ENCODE assay signal across 9 cellular contexts in the genomic region with DNA sequence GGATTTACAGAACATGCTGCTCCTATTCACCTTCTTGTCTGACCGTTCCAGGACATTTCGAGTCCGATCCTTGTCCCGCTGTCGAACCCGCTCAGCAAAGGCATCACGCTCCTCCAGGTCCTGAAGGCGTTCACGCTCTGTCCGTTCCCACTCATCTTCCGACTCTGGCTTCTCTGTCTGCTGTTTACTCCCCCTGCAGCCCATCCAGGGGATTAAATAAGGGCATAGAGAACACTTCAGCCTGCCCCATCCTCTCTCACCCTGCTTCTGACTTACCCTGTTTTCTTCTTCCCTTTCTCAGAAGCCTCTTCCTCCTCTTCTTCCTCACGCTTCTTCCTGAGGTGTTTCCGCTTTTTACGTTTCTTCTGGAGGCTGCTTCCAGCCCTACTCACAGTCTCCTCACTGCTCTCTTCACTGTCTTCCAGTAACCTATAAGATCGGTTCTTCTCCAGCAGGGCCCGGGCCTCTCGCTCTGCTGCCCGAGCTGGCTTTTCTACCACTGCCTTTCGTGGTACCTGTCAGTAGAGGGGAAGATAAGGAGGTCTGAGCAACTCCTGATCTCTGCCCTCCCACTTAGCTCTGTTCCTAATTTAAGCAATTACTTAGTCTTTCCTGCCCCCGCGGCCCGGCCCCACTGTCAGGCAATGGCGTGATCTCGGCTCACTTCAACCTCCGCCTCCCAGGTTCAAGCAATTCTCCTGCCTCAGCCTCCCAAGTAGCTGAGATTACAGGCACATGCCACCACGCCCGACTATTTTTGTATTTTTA. TPM values are rescaled to one million over a fixed set of nuclear protein-coding genes. Genes with fewer than 3 reads are reported as not detected.
DNase-seq lines count a peak whose midpoint lies in the region; ATAC-seq and TF ChIP-seq lines count a peak whose summit lies in the region.
"Had no signal": no experiment of that assay in that cellular context is flagged by ENCODE, and none has a peak within 500 bp of the region (broad histone marks: within the 10 kb centered on the region; RNA-seq: fewer than 3 reads in every experiment).

No MANE protein-coding gene starts in this region.

- CTCF ChIA-PET in activated naive CD4-positive, alpha-beta T cell treated with anti-CD3 and anti-CD28 coated beads, Interleukin-2, amount 10 ng/mL, durations not matched to agents 7 days and 5 days (lab: Charles Lee): interaction anchor here (1.8 to 3.5 kb wide), 2 partner anchors 60 to 126 kb away, joined by 5 to 20 read pairs; no protein-coding TSS in a partner anchor
- CTCF ChIA-PET in SK-N-SH (lab: Yijun Ruan, JAX): interaction anchor here (1.1 to 29.8 kb wide), 5 partner anchors 11 to 73 kb away, joined by 3 to 838 read pairs (median 3); partner anchors contain the start of genes FLOT1, MDC1 and TUBB

- no peak overlapping the region for H2AFZ ChIP-seq in SK-N-SH (ENCODE audit: low read depth)

- H4K20me1 ChIP-seq in SK-N-SH (ENCODE audit: insufficient read depth): no peaks in the 10 kb centered on the region

- peaks cover 33 to 37% of the 10 kb centered on the region in 2 experiments for H3K36me3 ChIP-seq in SK-N-SH (replicated peaks in 1 of 2; ENCODE audit: control insufficient read depth in 1 of 2, insufficient read depth in 2 of 2, low read length in 1 of 2)
- peaks cover 29% of the 10 kb centered on the region for H3K36me3 ChIP-seq in endodermal cell (ENCODE audit: control insufficient read depth, insufficient read depth, low read length)

- H3K9me3 ChIP-seq in SK-N-SH: no peaks in the 10 kb centered on the region
- H3K9me3 ChIP-seq in endodermal cell (ENCODE audit: control insufficient read depth, low read length): no peaks in the 10 kb centered on the region

- peaks cover 21% of the 10 kb centered on the region for H3F3A ChIP-seq in SK-N-SH (replicated peaks; ENCODE audit: insufficient read depth)

- H3K79me2 ChIP-seq in SK-N-SH (ENCODE audit: insufficient read depth): peaks cover 36% of the 10 kb centered on the region

- TF ChIP-seq CTCF in SK-N-SH (IDR thresholded peaks at IDR 0.05) (peak; percentile 35), endodermal cell (conservative IDR thresholded peaks at IDR 0.05) (peak; percentile 54)

- WGBS in SK-N-SH (ENCODE audit: low lambda C conversion rate): 87% methylated on average over 27 of the region's 27 CpGs
- 87 to 93% methylated on average over 22 to 27 of the region's 27 CpGs for WGBS in endodermal cell (ENCODE audit: insufficient coverage in 1 of 2, insufficient read length in 1 of 2), 2 experiments

- H3K4me2 ChIP-seq in SK-N-SH: peak overlapping the region; percentile 80

- H3K36me3 Mint-ChIP-seq in activated naive CD4-positive, alpha-beta T cell treated with anti-CD3 and anti-CD28 coated beads, Interleukin-2, amount 10 ng/mL, durations not matched to agents 7 days and 5 days: peaks cover 29% of the 10 kb centered on the region
- H3K36me3 Mint-ChIP-seq in endodermal cell (ENCODE audit: low read depth): peaks cover 40% of the 10 kb centered on the region
- peaks cover 77% of the 10 kb centered on the region for H3K36me3 Mint-ChIP-seq in stimulated activated effector memory CD8-positive, alpha-beta T cell treated with anti-CD3 and anti-CD28 coated beads, Interleukin-12 subunit alpha, Interleukin-12 subunit beta, amount 100 ng/mL, for 72 hours

- TF ChIP-seq RAD21 in SK-N-SH (IDR thresholded peaks at IDR 0.05; ENCODE audit: low read length): no peak

- POLR2A ChIA-PET in SK-N-SH (lab: Yijun Ruan, JAX): no interaction called here

- peaks cover 0 to 5% of the 10 kb centered on the region in 2 experiments; a peak in 3 of 4 replicates for H3K4me1 ChIP-seq in SK-N-SH (ENCODE audit: control insufficient read depth in 1 of 2, insufficient read depth in 2 of 2, low read depth in 1 of 2, low read length in 1 of 2)
- H3K4me1 ChIP-seq in endodermal cell (ENCODE audit: control insufficient read depth, insufficient read depth, low read length): no peaks in the 10 kb centered on the region

- peak overlapping the region; percentile 87 for H3K4me3 Mint-ChIP-seq in activated naive CD4-positive, alpha-beta T cell treated with anti-CD3 and anti-CD28 coated beads, Interleukin-2, amount 10 ng/mL, durations not matched to agents 7 days and 5 days
- H3K4me3 Mint-ChIP-seq in endodermal cell: peak overlapping the region; percentile 90
- H3K4me3 Mint-ChIP-seq in stimulated activated effector memory CD8-positive, alpha-beta T cell treated with anti-CD3 and anti-CD28 coated beads, Interleukin-12 subunit alpha, Interleukin-12 subunit beta, amount 100 ng/mL, for 72 hours: peak overlapping the region; percentile 85

- peaks cover 42% of the 10 kb centered on the region for H3K4me1 Mint-ChIP-seq in activated naive CD4-positive, alpha-beta T cell treated with anti-CD3 and anti-CD28 coated beads, Interleukin-2, amount 10 ng/mL, durations not matched to agents 7 days and 5 days
- peaks cover 13% of the 10 kb centered on the region for H3K4me1 Mint-ChIP-seq in endodermal cell
- H3K4me1 Mint-ChIP-seq in stimulated activated effector memory CD8-positive, alpha-beta T cell treated with anti-CD3 and anti-CD28 coated beads, Interleukin-12 subunit alpha, Interleukin-12 subunit beta, amount 100 ng/mL, for 72 hours: peaks cover 32% of the 10 kb centered on the region

- no peak for ATAC-seq in stimulated activated effector memory CD8-positive, alpha-beta T cell treated with anti-CD3 and anti-CD28 coated beads, Interleukin-12 subunit alpha, Interleukin-12 subunit beta, amount 100 ng/mL, for 72 hours
- no peak for ATAC-seq in HG02973 (IDR thresholded peaks at IDR 0.05; ENCODE audit: unreplicated experiment)

- H3K4me3 ChIP-seq in SK-N-SH (ENCODE audit: low read depth in 2 of 2, low read length in 1 of 2) (no peak overlapping the region), endodermal cell (ENCODE audit: low read length) (peak overlapping the region; percentile 99)

- no peaks in the 10 kb centered on the region for H3K9me2 ChIP-seq in SK-N-SH

- no peak for DNase-seq in activated naive CD4-positive, alpha-beta T cell treated with anti-CD3 and anti-CD28 coated beads, Interleukin-2, amount 10 ng/mL, durations not matched to agents 7 days and 5 days
- no peak for DNase-seq in activated naive CD4-positive, alpha-beta T cell treated with Interleukin-2 at 50 U/mL for 16 hours
- DNase-seq in SK-N-SH (peak; percentile 41), endodermal cell (no peak), NCI-H1694 treated with DMSO at 0.1 percent for 48 hours (lab: John Stamatoyannopoulos, UW) (no peak), DMS153 (lab: John Stamatoyannopoulos, UW) (no peak)
- no peak for DNase-seq in stimulated activated effector memory CD8-positive, alpha-beta T cell treated with anti-CD3 and anti-CD28 coated beads, Interleukin-12 subunit alpha, Interleukin-12 subunit beta, amount 100 ng/mL, for 72 hours (ENCODE audit: low spot score in 2 of 2)
- DNase-seq: NK-92 treated with Interleukin-12 subunit alpha and Interleukin-12 subunit beta, amount 100 ng/mL, for 24 hours had no signal

- H3K27me3 Mint-ChIP-seq in activated naive CD4-positive, alpha-beta T cell treated with anti-CD3 and anti-CD28 coated beads, Interleukin-2, amount 10 ng/mL, durations not matched to agents 7 days and 5 days: no peaks in the 10 kb centered on the region
- H3K27me3 Mint-ChIP-seq in endodermal cell (ENCODE audit: insufficient read depth): no peaks in the 10 kb centered on the region

- H3K27ac ChIP-seq in SK-N-SH (ENCODE audit: low read depth in 2 of 2, low read length in 1 of 2) (no peak overlapping the region), endodermal cell (ENCODE audit: low read depth, low read length) (no peak overlapping the region)

- H3K9me3 Mint-ChIP-seq in activated naive CD4-positive, alpha-beta T cell treated with anti-CD3 and anti-CD28 coated beads, Interleukin-2, amount 10 ng/mL, durations not matched to agents 7 days and 5 days: no peaks in the 10 kb centered on the region
- H3K9me3 Mint-ChIP-seq in endodermal cell: no peaks in the 10 kb centered on the region
- no peaks in the 10 kb centered on the region for H3K9me3 Mint-ChIP-seq in stimulated activated effector memory CD8-positive, alpha-beta T cell treated with anti-CD3 and anti-CD28 coated beads, Interleukin-12 subunit alpha, Interleukin-12 subunit beta, amount 100 ng/mL, for 72 hours

- no peak overlapping the region for H3K27ac Mint-ChIP-seq in activated naive CD4-positive, alpha-beta T cell treated with anti-CD3 and anti-CD28 coated beads, Interleukin-2, amount 10 ng/mL, durations not matched to agents 7 days and 5 days
- H3K27ac Mint-ChIP-seq in endodermal cell: no peak overlapping the region
- H3K27ac Mint-ChIP-seq in stimulated activated effector memory CD8-positive, alpha-beta T cell treated with anti-CD3 and anti-CD28 coated beads, Interleukin-12 subunit alpha, Interleukin-12 subunit beta, amount 100 ng/mL, for 72 hours: peak overlapping the region; percentile 89

- H3K27me3 ChIP-seq in SK-N-SH (ENCODE audit: insufficient read depth) (no peaks in the 10 kb centered on the region), endodermal cell (ENCODE audit: control insufficient read depth, insufficient read depth, low read length, poor library complexity, severe bottlenecking) (no peaks in the 10 kb centered on the region)

- H3K9ac ChIP-seq in SK-N-SH: peak overlapping the region; percentile 84; the same call in 1 of the 2 replicates
- no peak overlapping the region for H3K9ac ChIP-seq in endodermal cell (ENCODE audit: extremely low read depth, low read length, poor library complexity, severe bottlenecking)

- no peak for TF ChIP-seq EP300 in SK-N-SH (IDR thresholded peaks at IDR 0.05; ENCODE audit: borderline replicate concordance in 1 of 2, low read depth in 1 of 2, low read length in 1 of 2)

RNA-seq across cellular contexts. Expression of gene DHX16, which starts 1.9 kb away (rescaled TPM):
- polyA plus RNA-seq in SK-N-SH (2012; rRNA removed): 59.8 and 63.3 TPM in 2 replicates
- polyA plus RNA-seq in SK-N-SH (2012; cell fraction: cytosol; rRNA removed): 41.4 and 42.7 TPM in 2 replicates
- 163 and 170 TPM in 2 replicates for polyA plus RNA-seq in SK-N-SH (2012; cell fraction: nucleus; rRNA removed)
- 10 to 100 TPM; 33.5 to 33.9 TPM for total RNA-seq in endodermal cell
- 31.1 TPM for polyA plus RNA-seq in endodermal cell (2013, experiment 1 of 2)
- 33.3 TPM for polyA plus RNA-seq in endodermal cell (2013, experiment 2 of 2)

RNA-seq across cellular contexts. Expression of gene PPP1R18, which starts 15.5 kb away (rescaled TPM):
- polyA plus RNA-seq in SK-N-SH (2012; rRNA removed): 57.3 and 73.2 TPM in 2 replicates
- 51.8 and 65.1 TPM in 2 replicates for polyA plus RNA-seq in SK-N-SH (2012; cell fraction: cytosol; rRNA removed)
- polyA plus RNA-seq in SK-N-SH (2012; cell fraction: nucleus; rRNA removed): 60.7 and 86.1 TPM in 2 replicates
- total RNA-seq in endodermal cell: 10 to 100 TPM; 27.6 to 31.4 TPM
- polyA plus RNA-seq in endodermal cell (2013, experiment 1 of 2): 81.2 TPM
- 79.2 TPM for polyA plus RNA-seq in endodermal cell (2013, experiment 2 of 2)

RNA-seq across cellular contexts. Expression of gene NRM, which starts 19.8 kb away (rescaled TPM):
- 19.7 and 26.8 TPM in 2 replicates for polyA plus RNA-seq in SK-N-SH (2012; rRNA removed)
- polyA plus RNA-seq in SK-N-SH (2012; cell fraction: cytosol; rRNA removed): 11.9 and 19.3 TPM in 2 replicates
- 15.7 and 18.5 TPM in 2 replicates for polyA plus RNA-seq in SK-N-SH (2012; cell fraction: nucleus; rRNA removed)
- 10 to 100 TPM; 37.1 TPM for total RNA-seq in endodermal cell
- 72.2 TPM for polyA plus RNA-seq in endodermal cell (2013, experiment 1 of 2)
- polyA plus RNA-seq in endodermal cell (2013, experiment 2 of 2): 59.2 TPM

RNA-seq across cellular contexts. Expression of gene C6orf136, which starts 24.0 kb away (rescaled TPM):
- polyA plus RNA-seq in SK-N-SH (2012; rRNA removed): 11.7 and 14.3 TPM in 2 replicates
- 8.6 and 11.0 TPM in 2 replicates for polyA plus RNA-seq in SK-N-SH (2012; cell fraction: cytosol; rRNA removed)
- 58.1 and 80.2 TPM in 2 replicates for polyA plus RNA-seq in SK-N-SH (2012; cell fraction: nucleus; rRNA removed)
- total RNA-seq in endodermal cell: 10 to 100 TPM; 17.9 to 24.3 TPM
- polyA plus RNA-seq in endodermal cell (2013, experiment 1 of 2): 16.9 TPM
- 16.7 TPM for polyA plus RNA-seq in endodermal cell (2013, experiment 2 of 2)

RNA-seq across cellular contexts. Expression of gene ATAT1, which starts 44.3 kb away (rescaled TPM):
- polyA plus RNA-seq in SK-N-SH (2012; rRNA removed): 35.4 and 36.2 TPM in 2 replicates
- 27.5 TPM in 2 replicates for polyA plus RNA-seq in SK-N-SH (2012; cell fraction: cytosol; rRNA removed)
- polyA plus RNA-seq in SK-N-SH (2012; cell fraction: nucleus; rRNA removed): 170 and 237 TPM in 2 replicates
- total RNA-seq in endodermal cell: 10 to 100 TPM; 31.6 to 38.0 TPM
- polyA plus RNA-seq in endodermal cell (2013, experiment 1 of 2): 87.3 TPM
- polyA plus RNA-seq in endodermal cell (2013, experiment 2 of 2): 72.0 TPM
